ENCODE assay signal across 1 cellular context in the genomic region with DNA sequence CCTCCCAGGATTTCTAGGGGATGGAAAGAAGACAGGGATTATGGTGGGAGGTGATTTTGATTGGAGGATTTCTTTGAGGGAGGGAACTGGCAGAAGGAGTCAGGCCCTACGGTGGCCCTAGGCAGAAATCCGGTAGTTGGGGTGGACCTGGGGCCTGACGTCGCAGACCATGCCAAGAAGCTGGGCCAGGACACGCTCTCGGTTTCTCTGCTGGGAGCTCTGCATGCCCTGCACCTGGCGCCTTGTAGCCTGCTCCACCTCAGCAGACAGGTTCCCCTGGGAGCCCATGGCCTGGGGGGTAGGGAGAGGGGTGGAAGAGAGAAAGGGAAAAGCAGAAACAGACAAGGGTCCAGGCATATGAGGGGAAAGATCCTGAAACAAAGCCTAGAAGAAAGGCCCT.
TF ChIP-seq lines count a peak whose summit lies in the region.

No MANE protein-coding gene starts in this region.

TF ChIP-seq in HEK293, 187 proteins besides CTCF, POLR2A, EP300 and RAD21:
- TF ChIP-seq SP2 (tag by site-specific recombination; IDR thresholded peaks at IDR 0.05) (peak; percentile 43), ZNF24 (tag by site-specific recombination; IDR thresholded peaks at IDR 0.05) (no peak)
